In the genomic region with DNA sequence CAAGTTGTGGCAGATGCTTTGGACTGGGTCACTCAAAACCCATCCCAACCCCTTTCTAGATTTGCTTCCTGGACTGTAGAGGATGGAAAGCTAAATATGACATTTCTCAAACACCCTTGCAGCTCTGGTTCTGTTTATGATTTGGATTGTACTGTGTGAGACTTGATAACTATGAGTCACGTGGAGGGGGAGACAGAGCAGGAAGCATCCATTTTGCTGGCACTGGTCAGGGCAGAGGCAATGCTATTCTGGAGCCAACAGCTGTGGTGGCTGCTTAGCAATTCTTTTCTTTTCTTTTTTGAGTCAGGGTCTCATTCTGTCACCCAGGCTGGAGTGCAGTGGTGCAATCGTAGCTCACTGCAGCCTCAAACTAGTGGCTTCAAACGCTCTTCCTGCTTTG, we compare ENCODE assay signal across 16 cellular contexts. TPM values are rescaled to one million over a fixed set of nuclear protein-coding genes. Genes with fewer than 3 reads are reported as not detected.
DNase-seq lines count a peak whose midpoint lies in the region; ATAC-seq and TF ChIP-seq lines count a peak whose summit lies in the region.
"Had no signal": no experiment of that assay in that cellular context is flagged by ENCODE, and none has a peak within 500 bp of the region (broad histone marks: within the 10 kb centered on the region; RNA-seq: fewer than 3 reads in every experiment).

No MANE protein-coding gene starts in this region.

- dilution Hi-C loops in IMR-90 (cut with HindIII; ENCODE audit: low sequenced_read_pairs, unreplicated experiment) = no loop called here

- peak overlapping the region; percentile 44 for H3K27ac Mint-ChIP-seq in mesothelial cell of epicardium

- H3K9ac ChIP-seq in IMR-90 (ENCODE audit: low read depth, low read length) = no peak overlapping the region
- H3K9ac ChIP-seq: KMS-11 had no signal

- DNase-seq in DMS 273 (lab: John Stamatoyannopoulos, UW; ENCODE audit: unreplicated experiment) = peak; percentile 42
- DNase-seq in DMS 273 treated with DMSO at 0.1 percent for 48 hours (lab: John Stamatoyannopoulos, UW) = no peak
- DNase-seq in IMR-90 = peak; percentile 74
- no peak for DNase-seq in adrenal gland
- DNase-seq in mesothelial cell of epicardium (ENCODE audit: low spot score in 2 of 2, unreplicated experiment in 2 of 2) = no peak
- no peak for DNase-seq in brain microvascular endothelial cell
- DNase-seq in stimulated activated naive CD4-positive, alpha-beta T cell treated with Interleukin-2 at 50 U/mL for 16 hours (lab: John Stamatoyannopoulos, UW) = no peak
- DNase-seq: 8988T, left ventricle myocardium inferior, NCI-H2081 treated with DMSO at 0.1 percent for 48 hours, tibial artery had no signal

- TF ChIP-seq CTCF in IMR-90 (conservative IDR thresholded peaks at IDR 0.05; ENCODE audit: low read depth, low read length) = no peak
- TF ChIP-seq CTCF in adrenal gland (IDR thresholded peaks at IDR 0.05) = no peak
- TF ChIP-seq CTCF in mesothelial cell of epicardium (IDR thresholded peaks at IDR 0.05; ENCODE audit: unreplicated experiment) = no peak
- no peak for TF ChIP-seq CTCF in brain microvascular endothelial cell (IDR thresholded peaks at IDR 0.05; ENCODE audit: low read depth, low read length, missing control alignments)

- H3K9me3 ChIP-seq in IMR-90 (ENCODE audit: control insufficient read depth, insufficient read depth, low read length) (no peaks in the 10 kb centered on the region), adrenal gland (replicated peaks in 1 of 3) (no peaks in the 10 kb centered on the region)
- H3K9me3 ChIP-seq: left ventricle myocardium inferior, neutrophil, tibial artery had no signal

- no peak overlapping the region for H3K4me3 ChIP-seq in IMR-90 (ENCODE audit: insufficient read depth, low read depth, low read length)
- H3K4me3 ChIP-seq in adrenal gland = no peak overlapping the region
- H3K4me3 ChIP-seq in brain microvascular endothelial cell (ENCODE audit: low read depth, low read length) = no peak overlapping the region
- H3K4me3 ChIP-seq: left ventricle myocardium inferior, SK-N-MC, tibial artery had no signal

- no peak overlapping the region for H3K18ac ChIP-seq in IMR-90 (ENCODE audit: low read depth, low read length)

- H3K4me2 ChIP-seq in IMR-90 (ENCODE audit: low read depth, low read length) = no peak overlapping the region
- H3K4me2 ChIP-seq: KMS-11 had no signal

- no peak overlapping the region for H2BK5ac ChIP-seq in IMR-90 (ENCODE audit: low read depth, low read length, poor library complexity, severe bottlenecking)

- H3K27ac ChIP-seq in IMR-90 (ENCODE audit: insufficient read depth, low read length) = 0 out of 2 replicates have a peak overlapping the region, but pooled peaks have one; percentile 12
- peak overlapping the region in 3 of 5 donors; percentile 51 to 87 (median 69) for H3K27ac ChIP-seq in adrenal gland
- no peak overlapping the region for H3K27ac ChIP-seq in brain microvascular endothelial cell
- H3K27ac ChIP-seq: KMS-11, left ventricle myocardium inferior, neutrophil, SK-N-MC, tibial artery had no signal

- H3K56ac ChIP-seq in IMR-90 (ENCODE audit: extremely low read depth, insufficient read depth, low read length) = no peak overlapping the region

- H3K14ac ChIP-seq in IMR-90 (replicated peaks; ENCODE audit: low read depth, low read length) = peak overlapping the region; percentile 18

- H4K91ac ChIP-seq in IMR-90 (ENCODE audit: insufficient read depth, low read depth, low read length) = no peak overlapping the region

- H3K4ac ChIP-seq in IMR-90 (ENCODE audit: low read depth, low read length) = peak overlapping the region; percentile 66

- H2BK120ac ChIP-seq in IMR-90 (ENCODE audit: low read depth, low read length) = peak overlapping the region; percentile 60; the same call in 1 of the 2 replicates

- peaks cover 51% of the 10 kb centered on the region for H3K4me1 Mint-ChIP-seq in mesothelial cell of epicardium

- WGBS in IMR-90 (ENCODE audit: extremely low coverage in 2 of 2, insufficient read length in 1 of 2), 2 experiments = 0% methylated on average over 1 of the region's 3 CpGs; no CpG with 5 or more reads in 1 of the 2 experiments
- WGBS in adrenal gland, 4 donors = 54 to 61% (median 55%) methylated on average over 3 of the region's 3 CpGs

- no peak overlapping the region; the same call in 2 of the 3 replicates for H2BK15ac ChIP-seq in IMR-90 (ENCODE audit: low read depth, low read length)

- intact Hi-C loops in IMR-90 (cut with micrococcal nuclease) = loop anchor here (2.0 to 5.0 kb wide), 3 partner anchors 25 to 293 kb away; a partner anchor contains a TSS
- intact Hi-C loops in adrenal gland (cut with DNase I) = loop anchor here in 1 of 2 donors (10.0 kb wide), 2 partner anchors 85 to 355 kb away; a partner anchor contains a TSS

- TF ChIP-seq RAD21 in IMR-90 (IDR thresholded peaks at IDR 0.05; ENCODE audit: low read length) = no peak

- no peak overlapping the region for H3K4me3 Mint-ChIP-seq in mesothelial cell of epicardium

- no peaks in the 10 kb centered on the region for H3K27me3 Mint-ChIP-seq in mesothelial cell of epicardium (ENCODE audit: low read depth)

- peaks cover 5% of the 10 kb centered on the region; the same call in 1 of the 2 replicates for H4K20me1 ChIP-seq in IMR-90 (ENCODE audit: insufficient read depth, low read length)

- in situ Hi-C loops in IMR-90 (cut with MboI; ENCODE audit: low sequenced_read_pairs) (loop anchor here (5.0 to 10.0 kb wide), 2 partner anchors 285 to 353 kb away; a partner anchor contains a TSS), brain microvascular endothelial cell (cut with HindIII; ENCODE audit: low pct_ligation_motif_present, low sequenced_read_pairs) (no loop called here)

- H3K9me1 ChIP-seq in IMR-90 (ENCODE audit: insufficient read depth, low read length) = peaks cover 7% of the 10 kb centered on the region; the same call in 1 of the 2 replicates

- peak overlapping the region; percentile 67 for H2AFZ ChIP-seq in IMR-90 (replicated peaks; ENCODE audit: low read length, poor library complexity)

- CTCF ChIA-PET in IMR-90 (lab: Yijun Ruan, JAX) = interaction anchor here (1.2 kb wide), 1 partner anchor 43 kb away, joined by 4 read pairs; no protein-coding TSS in a partner anchor

- H3K9me3 Mint-ChIP-seq in mesothelial cell of epicardium = no peaks in the 10 kb centered on the region

- TF ChIP-seq POLR2A in IMR-90 (IDR thresholded peaks at IDR 0.05; ENCODE audit: low read depth, low read length) = no peak
- TF ChIP-seq POLR2A in adrenal gland (IDR thresholded peaks at IDR 0.05) = no peak

- H4K8ac ChIP-seq in IMR-90 (ENCODE audit: low read depth in 2 of 2, low read length in 2 of 2) = peak overlapping the region in 1 of 2 experiments; percentile 53; a peak in 2 of 4 replicates

- H2AK5ac ChIP-seq in IMR-90 (ENCODE audit: low read depth, low read length) = peak overlapping the region; percentile 79; the same call in 1 of the 2 replicates

- BruUV-seq in IMR-90 (replicated peaks; lab: Mats Ljungman, UMichigan) = no TSS peak

- H3K36me3 Mint-ChIP-seq in mesothelial cell of epicardium = no peaks in the 10 kb centered on the region

- no peak overlapping the region; the same call in 1 of the 2 replicates for H4K5ac ChIP-seq in IMR-90 (ENCODE audit: low read depth, low read length)

- H3K36me3 ChIP-seq in IMR-90 (ENCODE audit: control insufficient read depth, insufficient read depth, low read length) (no peaks in the 10 kb centered on the region), adrenal gland (replicated peaks in 1 of 2) (no peaks in the 10 kb centered on the region), brain microvascular endothelial cell (replicated peaks) (no peaks in the 10 kb centered on the region)
- H3K36me3 ChIP-seq: left ventricle myocardium inferior, neutrophil, tibial artery had no signal

- H3K4me1 ChIP-seq in IMR-90 (ENCODE audit: control insufficient read depth, insufficient read depth, low read length) (peaks cover 15% of the 10 kb centered on the region), adrenal gland (replicated peaks in 1 of 2) (peaks cover 40 to 62% of the 10 kb centered on the region in 2 donors)

- peak overlapping the region; percentile 41 for H2BK20ac ChIP-seq in IMR-90 (ENCODE audit: low read depth, low read length)

- 0 out of 2 replicates have a peak overlapping the region, but pooled peaks have one; percentile 6 for H3K23ac ChIP-seq in IMR-90 (ENCODE audit: low read depth, low read length)

- ATAC-seq in IMR-90 (ENCODE audit: low read depth) (peak; percentile 56), GM18907 (IDR thresholded peaks at IDR 0.05; ENCODE audit: unreplicated experiment) (no peak)
- ATAC-seq: activated CD4-positive, CD25-positive, alpha-beta regulatory T cell treated with anti-CD3 and anti-CD28 coated beads, Interleukin-2, amount 50 U/mL, for 24 hours had no signal

- H3K27me3 ChIP-seq in IMR-90 (ENCODE audit: control insufficient read depth, insufficient read depth, low read length) = no peaks in the 10 kb centered on the region; the same call in 1 of the 2 replicates
- H3K27me3 ChIP-seq in adrenal gland = no peaks in the 10 kb centered on the region
- H3K27me3 ChIP-seq in brain microvascular endothelial cell (replicated peaks) = no peaks in the 10 kb centered on the region
- H3K27me3 ChIP-seq: neutrophil, tibial artery had no signal

- H3K79me1 ChIP-seq in IMR-90 (ENCODE audit: low read depth in 1 of 2, low read length in 2 of 2) = peaks cover 0 to 14% of the 10 kb centered on the region in 2 experiments; a peak in 1 of 4 replicates

- POLR2A ChIA-PET in IMR-90 (lab: Charles Lee; ENCODE audit: unreplicated experiment) = no interaction called here

- H2AK9ac ChIP-seq in IMR-90 (replicated peaks; ENCODE audit: low read depth, low read length, poor library complexity) = no peak overlapping the region

RNA-seq across cellular contexts. Expression of a gene that starts 13.6 kb away (rescaled TPM):
- total RNA-seq in IMR-90 (2012; rRNA removed) (9.0 and 9.2 TPM in 2 replicates), adrenal gland (10 to 100 TPM; 14.8 to 38.0 (median 27.7) TPM), mesothelial cell of epicardium (36.8 to 42.4 TPM (median 39.2 TPM) in 3 replicates)
- polyA plus RNA-seq in IMR-90 (2012; rRNA removed) (13.8 and 15.2 TPM in 2 replicates), adrenal gland (10 to 100 TPM; 11.1 to 50.1 (median 12.4) TPM)
- 9.0 and 9.2 TPM in 2 replicates for polyA plus RNA-seq in IMR-90 (2012; cell fraction: cytosol; rRNA removed)
- polyA plus RNA-seq in IMR-90 (2012; cell fraction: nucleus; rRNA removed; ENCODE audit: low replicate concordance) = 4.3 and 11.3 TPM in 2 replicates

RNA-seq across cellular contexts. Expression of a gene that starts 25.1 kb away (rescaled TPM):
- total RNA-seq in IMR-90 (2012; rRNA removed) (102 and 106 TPM in 2 replicates), adrenal gland (100 to 1,000 TPM; 153 to 763 (median 380) TPM), mesothelial cell of epicardium (96.6 to 102 TPM (median 101 TPM) in 3 replicates)
- polyA plus RNA-seq in IMR-90 (2012; rRNA removed) (76.1 and 100 TPM in 2 replicates), adrenal gland (1,000 to 10,000 TPM in 1 of 3 donors, 100 to 1,000 TPM in 2; 247 to 1,039 (median 489) TPM)
- polyA plus RNA-seq in IMR-90 (2012; cell fraction: cytosol; rRNA removed) = 10.7 and 23.7 TPM in 2 replicates
- 7.0 and 46.0 TPM in 2 replicates for polyA plus RNA-seq in IMR-90 (2012; cell fraction: nucleus; rRNA removed; ENCODE audit: low replicate concordance)

RNA-seq across cellular contexts. Expression of a gene that starts 47.8 kb away (rescaled TPM):
- not detected in 2 replicates for total RNA-seq in IMR-90 (2012; rRNA removed)
- 0.10 and 0.20 TPM in 2 replicates for polyA plus RNA-seq in IMR-90 (2012; rRNA removed)
- polyA plus RNA-seq in IMR-90 (2012; cell fraction: cytosol; rRNA removed) = not detected in 2 replicates
- polyA plus RNA-seq in IMR-90 (2012; cell fraction: nucleus; rRNA removed; ENCODE audit: low replicate concordance) = 0.08 and 0.73 TPM in 2 replicates
- total RNA-seq in adrenal gland = under 1 TPM in 4 of 8 donors, not detected in 4; 0.28 to 0.56 (median 0.44) TPM
- 1 to 10 TPM in 1 of 3 donors, under 1 TPM in 1, not detected in 1; 0.22 to 2.5 TPM for polyA plus RNA-seq in adrenal gland
- total RNA-seq in mesothelial cell of epicardium = 1.2 to 1.7 TPM (median 1.4 TPM) in 3 replicates
- total RNA-seq: left ventricle myocardium inferior had no signal

RNA-seq across cellular contexts. Expression of a gene that starts 59.8 kb away (rescaled TPM):
- 28.3 and 40.5 TPM in 2 replicates for total RNA-seq in IMR-90 (2012; rRNA removed)
- 10.6 and 14.0 TPM in 2 replicates for polyA plus RNA-seq in IMR-90 (2012; rRNA removed)
- 3.4 and 16.1 TPM in 2 replicates for polyA plus RNA-seq in IMR-90 (2012; cell fraction: cytosol; rRNA removed)
- 3.0 and 8.0 TPM in 2 replicates for polyA plus RNA-seq in IMR-90 (2012; cell fraction: nucleus; rRNA removed; ENCODE audit: low replicate concordance)
- 10 to 100 TPM; 10.5 to 38.0 (median 21.6) TPM for total RNA-seq in adrenal gland
- polyA plus RNA-seq in adrenal gland = 10 to 100 TPM; 12.4 to 28.3 (median 13.6) TPM
- 27.2 to 31.4 TPM (median 30.5 TPM) in 3 replicates for total RNA-seq in mesothelial cell of epicardium

RNA-seq across cellular contexts. Expression of a gene that starts 60.0 kb away (rescaled TPM):
- total RNA-seq in IMR-90 (2012; rRNA removed) (19.4 and 26.2 TPM in 2 replicates), adrenal gland (10 to 100 TPM; 41.2 to 85.3 (median 55.7) TPM), mesothelial cell of epicardium (48.2 to 49.4 TPM (median 49.0 TPM) in 3 replicates)
- polyA plus RNA-seq in IMR-90 (2012; rRNA removed) (22.8 and 23.4 TPM in 2 replicates), adrenal gland (10 to 100 TPM; 26.1 to 30.1 (median 28.0) TPM)
- polyA plus RNA-seq in IMR-90 (2012; cell fraction: cytosol; rRNA removed) = 16.0 and 27.1 TPM in 2 replicates
- 19.7 and 25.4 TPM in 2 replicates for polyA plus RNA-seq in IMR-90 (2012; cell fraction: nucleus; rRNA removed; ENCODE audit: low replicate concordance)

Comparison
In these comparisons a context has a peak if more than half of its experiments do, and no peak if none do; other contexts are left out.
1. DNase-seq: peak in DMS 273 (single experiment) and IMR-90 (single experiment); none in DMS 273 treated with DMSO at 0.1 percent for 48 hours (single experiment), adrenal gland (0 of 7), mesothelial cell of epicardium (0 of 2), brain microvascular endothelial cell (single experiment) and stimulated activated naive CD4-positive, alpha-beta T cell treated with Interleukin-2 at 50 U/mL for 16 hours (single experiment).